ENCODE assay signal across 20 cellular contexts in the genomic region with DNA sequence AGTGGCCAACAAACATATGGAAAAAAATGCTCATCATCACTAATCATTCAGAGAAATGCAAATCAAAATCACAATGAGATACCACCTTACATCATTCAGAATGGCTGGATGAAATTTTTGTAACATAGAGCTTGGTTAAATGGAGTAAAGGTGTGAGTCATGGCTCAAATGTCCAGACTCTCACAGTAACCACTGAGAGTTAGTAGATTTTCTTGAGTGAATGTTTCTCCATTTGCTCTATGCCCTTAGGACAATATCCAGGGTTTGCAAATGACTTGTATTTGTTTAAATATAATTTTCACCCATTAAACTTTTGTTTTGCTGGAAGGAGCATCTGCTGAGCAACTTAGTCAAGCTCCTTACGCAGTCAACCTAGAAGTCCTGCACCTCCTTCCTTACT.
"Had no signal": no experiment of that assay in that cellular context is flagged by ENCODE, and none has a peak within 500 bp of the region (broad histone marks: within the 10 kb centered on the region; RNA-seq: fewer than 3 reads in every experiment).

No MANE protein-coding gene starts in this region.

- H3K36me3 ChIP-seq: esophagus muscularis mucosa, left ventricle myocardium inferior, lower lobe of right lung, neural progenitor cell, ovary, tibial artery, upper lobe of left lung, uterus had no signal

- H2AFZ ChIP-seq: neural progenitor cell had no signal

- H3K27ac ChIP-seq: esophagus muscularis mucosa, foreskin keratinocyte, left ventricle myocardium inferior, lower lobe of right lung, neural progenitor cell, ovary, tibial artery, upper lobe of left lung, uterus had no signal

- H3K4me2 ChIP-seq: neural progenitor cell, smooth muscle cell had no signal

- H3K9ac ChIP-seq: neural progenitor cell had no signal

- H3K4me3 ChIP-seq: esophagus muscularis mucosa, left ventricle myocardium inferior, lower lobe of right lung, neural progenitor cell, ovary, smooth muscle cell, tibial artery, upper lobe of left lung, uterus had no signal

- DNase-seq: effector memory CD4-positive, alpha-beta T cell; foreskin keratinocyte; kidney; left cardiac atrium; left ventricle myocardium inferior; lower lobe of right lung; mesenchymal stem cell; midbrain; nucleus accumbens; ovary; right cardiac atrium; stimulated activated CD4-positive, alpha-beta T cell treated with anti-CD3 and anti-CD28 coated beads, Interleukin-2, amount 100 ng/mL, for 48 hours; stimulated activated naive CD8-positive, alpha-beta T cell treated with anti-CD3 and anti-CD28 coated beads, Interleukin-15, Interleukin-2, amounts not matched to agents 100 U/mL and 50 U/mL, for 24 hours; tibial artery; upper lobe of left lung; uterus had no signal

- H3K27me3 ChIP-seq: esophagus muscularis mucosa, foreskin keratinocyte, neural progenitor cell, ovary, tibial artery, upper lobe of left lung, uterus had no signal

- ATAC-seq: foreskin keratinocyte; left cardiac atrium; lower lobe of right lung; natural killer cell treated with Interleukin-12 subunit alpha and Interleukin-12 subunit beta and Interleukin-15 and Interleukin-18, amount 100 ng/mL, for 72 hours; right cardiac atrium; stimulated activated naive CD8-positive, alpha-beta T cell treated with anti-CD3 and anti-CD28 coated beads, Interleukin-15, Interleukin-2, amounts not matched to agents 100 U/mL and 50 U/mL, for 24 hours had no signal

- H3K4me1 ChIP-seq: esophagus muscularis mucosa, foreskin keratinocyte, left ventricle myocardium inferior, lower lobe of right lung, neural progenitor cell, tibial artery, upper lobe of left lung, uterus had no signal

- H3K9me3 ChIP-seq: lower lobe of right lung, ovary, upper lobe of left lung, uterus had no signal
